In genomic region chr10:124347956-124348355, GRCh38 we compare ENCODE assay signal across 24 cellular contexts.
DNase-seq lines count a peak whose midpoint lies in the region; ATAC-seq, FAIRE-seq and TF ChIP-seq lines count a peak whose summit lies in the region.
"Had no signal": no experiment of that assay in that cellular context is flagged by ENCODE, and none has a peak within 500 bp of the region (broad histone marks: within the 10 kb centered on the region; RNA-seq: fewer than 3 reads in every experiment).

No MANE protein-coding gene starts in this region.

- H2AFZ ChIP-seq in GM23338 (peak overlapping the region; percentile 83), K562 (ENCODE audit: low read depth, low read length) (no peak overlapping the region)

- no peaks in the 10 kb centered on the region for H3K9me3 Mint-ChIP-seq in GM23338
- H3K9me3 Mint-ChIP-seq: activated T-helper 17 cell treated with anti-CD3 and anti-CD28 coated beads, Interleukin-2, amount 50 U/mL, for 72 hours; stimulated activated effector memory CD8-positive, alpha-beta T cell treated with anti-CD3 and anti-CD28 coated beads, Interleukin-12 subunit alpha, Interleukin-12 subunit beta, amount 100 ng/mL, for 72 hours had no signal

- H3K4me1 ChIP-seq in BE2C (no peaks in the 10 kb centered on the region), GM23338 (ENCODE audit: insufficient read depth) (no peaks in the 10 kb centered on the region), K562 (replicated peaks in 1 of 2; ENCODE audit: control insufficient read depth in 2 of 2, insufficient read depth in 2 of 2, low read length in 2 of 2) (no peaks in the 10 kb centered on the region; a peak in 1 of 5 replicates), mesendoderm (ENCODE audit: control insufficient read depth, low read depth, low read length) (no peaks in the 10 kb centered on the region)
- H3K4me1 ChIP-seq: Caco-2 had no signal

- H3K9me1 ChIP-seq in K562 (ENCODE audit: control insufficient read depth, insufficient read depth, low read length) = no peaks in the 10 kb centered on the region

- H3K4ac ChIP-seq in mesendoderm (ENCODE audit: low read depth, low read length) = no peak overlapping the region

- TF ChIP-seq RAD21 in K562 (CRISPR knock-in tag; conservative IDR thresholded peaks at IDR 0.05 in 1 of 2, IDR thresholded peaks at IDR 0.05 in 1 of 2) = no peak

- H4K8ac ChIP-seq in mesendoderm (ENCODE audit: low read depth, low read length) = no peak overlapping the region

- H3K27ac ChIP-seq in GM23338 (ENCODE audit: low read depth) = no peak overlapping the region
- no peak overlapping the region for H3K27ac ChIP-seq in K562 (ENCODE audit: extremely low read depth, low read depth, low read length)
- H3K27ac ChIP-seq in mesendoderm (ENCODE audit: low read depth, low read length) = no peak overlapping the region
- H3K27ac ChIP-seq: dorsolateral prefrontal cortex, neutrophil, RWPE1 had no signal

- BruUV-seq in K562 (replicated peaks; lab: Mats Ljungman, UMichigan) = no TSS peak

- H3K27ac Mint-ChIP-seq in GM23338 = no peak overlapping the region
- H3K27ac Mint-ChIP-seq: activated naive CD8-positive, alpha-beta T cell; activated T-helper 17 cell treated with anti-CD3 and anti-CD28 coated beads, Interleukin-2, amount 50 U/mL, for 72 hours; stimulated activated effector memory CD8-positive, alpha-beta T cell treated with anti-CD3 and anti-CD28 coated beads, Interleukin-12 subunit alpha, Interleukin-12 subunit beta, amount 100 ng/mL, for 72 hours had no signal

- no peak overlapping the region for H3K18ac ChIP-seq in mesendoderm (ENCODE audit: low read length)

- no peaks in the 10 kb centered on the region; the same call in 1 of the 2 replicates for H3K9me2 ChIP-seq in GM23338 (ENCODE audit: insufficient read depth)

- WGBS in K562 (ENCODE audit: insufficient coverage, low coverage, missing lambda C conversion rate) = 9% methylated on average over 12 of the region's 13 CpGs
- WGBS in mesendoderm (ENCODE audit: extremely low coverage, insufficient coverage, low lambda C conversion rate) = no CpG with 5 or more reads among the region's 13 CpGs

- no peaks in the 10 kb centered on the region for H3K36me3 Mint-ChIP-seq in GM23338 (ENCODE audit: low read depth)
- H3K36me3 Mint-ChIP-seq: activated naive CD8-positive, alpha-beta T cell; stimulated activated effector memory CD8-positive, alpha-beta T cell treated with anti-CD3 and anti-CD28 coated beads, Interleukin-12 subunit alpha, Interleukin-12 subunit beta, amount 100 ng/mL, for 72 hours had no signal

- H3K27me3 ChIP-seq in BE2C (no peaks in the 10 kb centered on the region), GM23338 (ENCODE audit: insufficient read depth) (no peaks in the 10 kb centered on the region), K562 (ENCODE audit: control insufficient read depth in 2 of 2, insufficient read depth in 2 of 2, low read length in 2 of 2) (peaks cover 0 to 58% of the 10 kb centered on the region in 2 experiments; a peak in 3 of 5 replicates), mesendoderm (ENCODE audit: insufficient read depth, low read length, poor library complexity) (no peaks in the 10 kb centered on the region)
- H3K27me3 ChIP-seq: neutrophil had no signal

- peaks cover 6% of the 10 kb centered on the region for H3K27me3 Mint-ChIP-seq in GM23338 (ENCODE audit: insufficient read depth, low read depth, poor library complexity)
- H3K27me3 Mint-ChIP-seq: activated naive CD8-positive, alpha-beta T cell had no signal

- H3K4me1 Mint-ChIP-seq in GM23338 = peaks cover 5% of the 10 kb centered on the region
- H3K4me1 Mint-ChIP-seq: activated T-helper 17 cell treated with anti-CD3 and anti-CD28 coated beads, Interleukin-2, amount 50 U/mL, for 72 hours had no signal

- H4K20me1 ChIP-seq in GM23338 (replicated peaks; ENCODE audit: insufficient read depth) (no peaks in the 10 kb centered on the region), K562 (replicated peaks; ENCODE audit: control insufficient read depth, insufficient read depth, low read length) (no peaks in the 10 kb centered on the region)

- H2BK15ac ChIP-seq in mesendoderm (replicated peaks; ENCODE audit: low read depth) = no peak overlapping the region

- no peak for FAIRE-seq in K562 (lab: Jason Lieb, UNC)
- FAIRE-seq: small intestine had no signal

- no peak overlapping the region for H2AK5ac ChIP-seq in mesendoderm (ENCODE audit: low read length)

- no peak overlapping the region for H3K23ac ChIP-seq in mesendoderm (ENCODE audit: low read length)

- H3K36me3 ChIP-seq in BE2C = no peaks in the 10 kb centered on the region
- no peaks in the 10 kb centered on the region for H3K36me3 ChIP-seq in GM23338 (ENCODE audit: insufficient read depth)
- H3K36me3 ChIP-seq in K562 (ENCODE audit: control insufficient read depth, insufficient read depth, low read length) = no peaks in the 10 kb centered on the region
- no peaks in the 10 kb centered on the region for H3K36me3 ChIP-seq in mesendoderm (ENCODE audit: control insufficient read depth, insufficient read depth, low read length)
- H3K36me3 ChIP-seq: neutrophil had no signal

- H3K79me1 ChIP-seq in mesendoderm (ENCODE audit: low read length) = no peaks in the 10 kb centered on the region

- in situ Hi-C loops in K562 (cut with MboI) = no loop called here

- H3K4me3 ChIP-seq in BE2C (ENCODE audit: low read depth, low read length) (no peak overlapping the region), GM23338 (no peak overlapping the region), K562 (no peak overlapping the region), mesendoderm (ENCODE audit: low read length) (no peak overlapping the region)
- H3K4me3 ChIP-seq: dorsolateral prefrontal cortex had no signal

- intact Hi-C loops in K562 (cut with micrococcal nuclease) = no loop called here

- POLR2A ChIA-PET in K562 (lab: Yijun Ruan, JAX) = interaction anchor here (0.7 kb wide), 1 partner anchor 1664 kb away, joined by 3 read pairs; no protein-coding TSS in a partner anchor

- H3F3A ChIP-seq in GM23338 (replicated peaks; ENCODE audit: low read depth) = no peaks in the 10 kb centered on the region

- no peak overlapping the region for H2BK120ac ChIP-seq in mesendoderm (ENCODE audit: low read depth, low read length)

- no peak overlapping the region for H2BK5ac ChIP-seq in mesendoderm (ENCODE audit: low read length)

- peak overlapping the region; percentile 25 for H3K56ac ChIP-seq in mesendoderm (ENCODE audit: low read length)

- no peak overlapping the region for H3K4me2 ChIP-seq in GM23338
- no peak overlapping the region for H3K4me2 ChIP-seq in K562 (ENCODE audit: insufficient read depth, low read length)
- H3K4me2 ChIP-seq in mesendoderm (ENCODE audit: low read length) = no peak overlapping the region

- no peak for TF ChIP-seq POLR2A in K562 (conservative IDR thresholded peaks at IDR 0.05)

- TF ChIP-seq CTCF in BE2C (IDR thresholded peaks at IDR 0.05; ENCODE audit: low read depth, low read length) (0 out of 2 replicates have a peak, but pooled peaks have one; percentile 10), GM23338 (conservative IDR thresholded peaks at IDR 0.05; ENCODE audit: low read depth in 2 of 2) (peak; percentile 17 to 35; a peak in 2 of 4 replicates), K562 (IDR thresholded peaks at IDR 0.05 in 2 of 3, conservative IDR thresholded peaks at IDR 0.05 in 1 of 3; ENCODE audit: insufficient read depth in 2 of 3, low read depth in 1 of 3, low read length in 3 of 3) (no peak), GM10266 (IDR thresholded peaks at IDR 0.05; ENCODE audit: control insufficient read depth, insufficient read depth, low read depth, missing control alignments) (no peak)

- H3K9me3 ChIP-seq in BE2C (no peaks in the 10 kb centered on the region), K562 (replicated peaks; ENCODE audit: control insufficient read depth, insufficient read depth, low read depth, low read length) (no peaks in the 10 kb centered on the region)
- H3K9me3 ChIP-seq: Caco-2, neutrophil had no signal

- DNase-seq in BE2C (no peak), GM23338 (ENCODE audit: low spot score) (peak; percentile 57), K562 (ENCODE audit: extremely low read depth in 1 of 4, low spot score in 3 of 4) (peak in 1 of 4 experiments; percentile 16), mesendoderm (peak; percentile 16), GM10266 (ENCODE audit: extremely low spot score) (no peak), KG1 (lab: John Stamatoyannopoulos, UW) (no peak)
- DNase-seq: aorta; C1 segment of cervical spinal cord; central memory CD4-positive, alpha-beta T cell; mammary epithelial cell; NCI-H1092; NCI-H187 treated with DMSO at 0.1 percent for 48 hours; NCI-H69; small intestine; stimulated activated CD4-positive, alpha-beta T cell treated with anti-CD3 and anti-CD28 coated beads, Interleukin-2, amount 100 ng/mL, for 24 hours had no signal

- H3K79me2 ChIP-seq in GM23338 (replicated peaks; ENCODE audit: insufficient read depth) (no peaks in the 10 kb centered on the region), K562 (ENCODE audit: control insufficient read depth, insufficient read depth, low read length) (no peaks in the 10 kb centered on the region), mesendoderm (ENCODE audit: control insufficient read depth, insufficient read depth, low read length) (no peaks in the 10 kb centered on the region)

- no peak for TF ChIP-seq EP300 in K562 (IDR thresholded peaks at IDR 0.05; ENCODE audit: low read length)

- no peak overlapping the region for H4K5ac ChIP-seq in mesendoderm (ENCODE audit: low read length)

- no peak overlapping the region for H3K9ac ChIP-seq in K562 (ENCODE audit: insufficient read depth in 1 of 2, low read depth in 2 of 2, low read length in 2 of 2)
- H3K9ac ChIP-seq in mesendoderm (ENCODE audit: low read length) = no peak overlapping the region

- CTCF ChIA-PET in K562 (lab: Yijun Ruan, JAX; ENCODE audit: low intra/inter-chr PET ratio) = no interaction called here

- ATAC-seq in GM23338 (peak; percentile 95), K562 (peak; percentile 84), GM21447 (IDR thresholded peaks at IDR 0.05; ENCODE audit: unreplicated experiment) (no peak), GM21717 (IDR thresholded peaks at IDR 0.05; ENCODE audit: unreplicated experiment) (no peak)
- ATAC-seq: activated T-helper 17 cell treated with anti-CD3 and anti-CD28 coated beads, Interleukin-2, amount 50 U/mL, for 72 hours; stimulated activated effector memory CD8-positive, alpha-beta T cell treated with anti-CD3 and anti-CD28 coated beads, Interleukin-12 subunit alpha, Interleukin-12 subunit beta, amount 100 ng/mL, for 72 hours had no signal

- no peak overlapping the region for H3K4me3 Mint-ChIP-seq in GM23338
- H3K4me3 Mint-ChIP-seq: activated naive CD8-positive, alpha-beta T cell; activated T-helper 17 cell treated with anti-CD3 and anti-CD28 coated beads, Interleukin-2, amount 50 U/mL, for 72 hours; stimulated activated effector memory CD8-positive, alpha-beta T cell treated with anti-CD3 and anti-CD28 coated beads, Interleukin-12 subunit alpha, Interleukin-12 subunit beta, amount 100 ng/mL, for 72 hours had no signal

TF ChIP-seq in GM23338, 12 proteins besides CTCF, POLR2A, EP300 and RAD21 (continues in another document):
- TF ChIP-seq JUNB (IDR thresholded peaks at IDR 0.05; ENCODE audit: unreplicated experiment) = no peak

TF ChIP-seq in K562, 482 proteins besides CTCF, POLR2A, EP300 and RAD21 (continues in another document):
- TF ChIP-seq CHD1 (IDR thresholded peaks at IDR 0.05; ENCODE audit: low read length) = no peak
- no peak for TF ChIP-seq DNMT1 (IDR thresholded peaks at IDR 0.05)

Comparison
In these comparisons a context has a peak if more than half of its experiments do, and no peak if none do; other contexts are left out.
1. DNase-seq: peak in GM23338 (single experiment) and mesendoderm (single experiment); none in BE2C (single experiment), GM10266 (single experiment) and KG1 (single experiment).
2. CTCF ChIP-seq: peak in BE2C (single experiment) and GM23338 (2 of 2); none in K562 (0 of 3) and GM10266 (single experiment).
3. ATAC-seq: peak in GM23338 (single experiment) and K562 (single experiment); none in GM21447 (single experiment) and GM21717 (single experiment).